In the genomic region with DNA sequence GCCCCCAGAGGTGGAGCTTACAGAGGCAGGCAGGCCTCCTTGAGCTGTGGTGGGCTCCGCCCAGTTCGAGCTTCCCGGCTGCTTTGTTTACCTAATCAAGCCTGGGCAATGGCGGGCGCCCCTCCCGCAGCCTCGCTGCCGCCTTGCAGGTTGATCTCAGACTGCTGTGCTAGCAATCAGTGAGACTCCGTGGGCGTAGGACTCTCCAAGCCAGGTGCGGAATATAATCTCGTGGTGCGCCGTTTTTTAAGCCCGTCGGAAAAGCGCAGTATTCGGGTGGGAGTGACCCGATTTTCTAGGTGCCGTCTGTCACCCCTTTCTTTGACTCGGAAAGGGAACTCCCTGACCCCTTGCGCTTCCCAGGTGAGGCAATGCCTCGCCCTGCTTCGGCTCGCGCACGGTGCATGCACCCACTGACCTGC, we compare ENCODE assay signal across 1 cellular context.
TF ChIP-seq lines count a peak whose summit lies in the region.

No MANE protein-coding gene starts in this region.

TF ChIP-seq in H1, 55 proteins besides CTCF, POLR2A, EP300 and RAD21:
- peak; percentile 55; the same call in 1 of the 2 replicates for TF ChIP-seq PHF8 (conservative IDR thresholded peaks at IDR 0.05; ENCODE audit: low read depth, low read length)
- 0 out of 2 replicates have a peak, but pooled peaks have one; percentile 21 for TF ChIP-seq TAF1 (IDR thresholded peaks at IDR 0.05; ENCODE audit: low read depth, low read length)
